1 cellular context compared by ENCODE assay signal in the genomic region with DNA sequence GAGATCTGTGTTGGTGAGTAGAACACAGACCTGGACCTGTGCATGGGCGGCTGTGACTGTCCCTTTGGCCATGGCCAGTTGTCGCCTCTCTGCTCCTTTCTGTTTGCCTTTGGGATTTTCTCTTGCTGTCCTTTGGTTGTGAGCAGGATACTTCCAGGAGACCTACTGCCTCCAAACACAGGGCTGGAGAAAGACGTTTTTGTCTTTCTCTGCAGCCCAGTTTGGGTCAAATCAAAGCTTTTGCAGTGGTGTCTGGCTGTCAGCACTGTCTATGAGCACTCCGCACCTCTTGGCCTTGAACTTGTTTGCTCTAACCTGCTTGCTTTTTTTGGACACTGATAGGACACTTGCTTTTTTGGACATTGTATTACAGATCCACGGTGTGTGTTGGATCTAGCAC.
TF ChIP-seq lines count a peak whose summit lies in the region.

No MANE protein-coding gene starts in this region.

TF ChIP-seq in GM23338, 12 proteins besides CTCF, POLR2A, EP300 and RAD21 (continued from another document):
- TF ChIP-seq ZNF462 (CRISPR knock-in tag; IDR thresholded peaks at IDR 0.05) (no peak), REST (IDR thresholded peaks at IDR 0.05; ENCODE audit: unreplicated experiment) (no peak), ZNF114 (CRISPR knock-in tag; IDR thresholded peaks at IDR 0.05) (no peak), EZH2phosphoT487 (IDR thresholded peaks at IDR 0.05; ENCODE audit: unreplicated experiment) (no peak), JUNB (IDR thresholded peaks at IDR 0.05; ENCODE audit: unreplicated experiment) (no peak), CREB1 (CRISPR knock-in tag; IDR thresholded peaks at IDR 0.05; ENCODE audit: low read depth) (no peak), EZH2 (IDR thresholded peaks at IDR 0.05; ENCODE audit: low read depth, unreplicated experiment) (no peak), NANOG (IDR thresholded peaks at IDR 0.05; ENCODE audit: borderline replicate concordance) (no peak), ZNF331 (CRISPR knock-in tag; IDR thresholded peaks at IDR 0.05; ENCODE audit: low read depth) (no peak)
TF ChIP-seq in GM23338: peak in this region for 0.
